ENCODE assay signal across 8 cellular contexts in the genomic region with DNA sequence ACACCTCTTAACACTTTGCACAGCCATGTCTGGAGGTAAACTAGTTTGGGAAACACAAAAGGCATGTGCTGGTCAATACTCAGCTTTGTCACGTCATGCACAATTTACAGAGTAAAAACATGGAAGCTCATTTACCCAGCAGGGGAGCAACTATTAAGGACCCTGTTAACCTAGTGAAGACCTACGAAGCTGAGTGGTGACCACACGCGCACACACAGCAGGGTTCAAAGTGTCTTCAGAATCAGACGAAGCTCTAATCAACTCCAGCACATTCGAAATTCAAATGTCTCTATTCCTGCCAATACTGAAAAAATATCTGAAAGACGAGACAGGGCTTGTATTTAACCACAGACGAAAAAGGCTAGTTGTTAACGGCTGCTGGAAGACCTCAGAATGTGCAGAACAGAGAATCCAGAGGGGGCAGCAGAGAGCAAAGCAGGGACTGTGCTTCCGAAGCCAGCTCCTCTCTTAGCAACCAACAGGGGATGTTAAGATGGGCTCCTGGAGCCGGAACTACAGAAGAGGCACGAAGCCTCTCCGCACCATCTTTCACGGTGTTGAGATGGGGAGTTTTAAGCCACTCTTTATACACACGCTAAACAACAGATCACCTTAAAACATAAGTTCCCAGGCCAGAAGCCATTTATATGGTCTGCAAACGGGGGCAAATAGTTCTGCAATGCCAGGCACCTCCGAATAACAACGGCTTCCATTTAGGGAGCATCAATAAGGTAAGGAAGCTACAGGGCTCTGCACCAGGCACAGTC.
DNase-seq lines count a peak whose midpoint lies in the region; ATAC-seq lines count a peak whose summit lies in the region.

No MANE protein-coding gene starts in this region.

- DNase-seq in activated gamma-delta T cell treated with Interleukin-2 at 50 U/mL for 16 hours: peak; percentile 80
- DNase-seq in activated gamma-delta T cell (lab: John Stamatoyannopoulos, UW): no peak
- DNase-seq in NCI-H2227 treated with DMSO at 0.1 percent for 48 hours (lab: John Stamatoyannopoulos, UW): peak; percentile 91
- peak; percentile 53 to 68 (median 59) for DNase-seq in activated CD4-positive, CD25-positive, alpha-beta regulatory T cell (lab: John Stamatoyannopoulos, UW)
- peak; percentile 70 for DNase-seq in central memory CD4-positive, alpha-beta T cell
- peak; percentile 91 for DNase-seq in islet precursor cell
- DNase-seq in stimulated activated CD4-positive, alpha-beta T cell treated with anti-CD3 and anti-CD28 coated beads, Interleukin-15, amount 100 ng/mL, for 24 hours: peak; percentile 86

- ATAC-seq in HG03108 (IDR thresholded peaks at IDR 0.05; ENCODE audit: unreplicated experiment): peak; percentile 83
